ENCODE assay signal across 23 cellular contexts in the genomic region with DNA sequence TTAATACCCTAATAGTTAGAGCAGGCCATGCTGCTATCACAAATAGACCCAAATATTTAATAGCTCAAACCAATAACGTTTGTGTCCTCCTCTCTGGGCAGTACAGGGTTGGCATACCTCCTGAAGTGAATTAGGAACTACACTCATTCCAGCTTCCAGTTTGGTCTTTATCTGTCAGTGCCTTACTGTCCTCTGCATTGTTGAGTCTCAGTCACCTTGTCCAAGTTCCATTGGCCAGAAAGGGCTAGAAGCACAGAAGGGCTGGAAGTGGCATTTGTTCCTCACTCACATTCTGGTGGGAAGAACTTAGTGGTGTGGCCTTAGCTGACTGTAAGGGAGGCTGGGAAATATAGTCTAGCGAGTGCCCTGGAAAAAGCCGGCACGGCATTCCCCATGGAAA. TPM values are rescaled to one million over a fixed set of nuclear protein-coding genes. Genes with fewer than 3 reads are reported as not detected.
"Had no signal": no experiment of that assay in that cellular context is flagged by ENCODE, and none has a peak within 500 bp of the region (broad histone marks: within the 10 kb centered on the region; RNA-seq: fewer than 3 reads in every experiment).

No MANE protein-coding gene starts in this region.

- H3K4me3 Mint-ChIP-seq: nephron had no signal

- H3K27ac ChIP-seq: left lung, pancreas, psoas muscle, tibial nerve, upper lobe of right lung, vagina had no signal

- H3K27me3 Mint-ChIP-seq: naive B cell had no signal

- H3K4me3 ChIP-seq: coronary artery, left lung, lung, pancreas, psoas muscle, tibial nerve, upper lobe of right lung, vagina had no signal

- ATAC-seq: left lung, pancreas, psoas muscle, upper lobe of right lung had no signal

- H3K27ac Mint-ChIP-seq: nephron had no signal

- H3K4me1 ChIP-seq: pancreas, vagina had no signal

- H3K9me3 ChIP-seq: left lung, pancreas, psoas muscle, tibial nerve, upper lobe of right lung, vagina had no signal

- DNase-seq: effector CD4-positive, alpha-beta T cell; foreskin melanocyte; head of caudate nucleus; hypothalamus; left lung; mesenchymal stem cell; naive B cell; occipital lobe; pancreas; psoas muscle; retina; small intestine; stimulated activated CD4-positive, alpha-beta T cell treated with anti-CD3 and anti-CD28 coated beads, Interleukin-12 subunit alpha, Interleukin-12 subunit beta, amount 100 ng/mL, for 4 hours; stimulated activated naive CD4-positive, alpha-beta T cell treated with Interleukin-2 at 50 U/mL for 16 hours; upper lobe of right lung had no signal

- H3K9me3 Mint-ChIP-seq: naive B cell, nephron had no signal

- H3K27me3 ChIP-seq: left lung, pancreas, tibial nerve, upper lobe of right lung, vagina had no signal

RNA-seq across cellular contexts. Expression of gene PRKACG, which starts 32.8 kb away (rescaled TPM):
- total RNA-seq: cerebellum, dermis microvascular lymphatic vessel endothelial cell, left lung, lung, occipital lobe, pancreas, psoas muscle, tibial nerve, upper lobe of right lung, vagina had no signal
- polyA plus RNA-seq: esophagus, lung, pancreas, psoas muscle, small intestine had no signal
